In genomic region chr2:238906936-238907716, GRCh38 we compare ENCODE assay signal across 21 cellular contexts. TPM values are rescaled to one million over a fixed set of nuclear protein-coding genes. Genes with fewer than 3 reads are reported as not detected.
DNase-seq lines count a peak whose midpoint lies in the region; ATAC-seq, FAIRE-seq and TF ChIP-seq lines count a peak whose summit lies in the region.
"Had no signal": no experiment of that assay in that cellular context is flagged by ENCODE, and none has a peak within 500 bp of the region (broad histone marks: within the 10 kb centered on the region; RNA-seq: fewer than 3 reads in every experiment).

No MANE protein-coding gene starts in this region.

- no peaks in the 10 kb centered on the region for H3K9me3 ChIP-seq in Panc1 (ENCODE audit: control insufficient read depth, insufficient read depth, low read depth, low read length)
- no peaks in the 10 kb centered on the region for H3K9me3 ChIP-seq in HepG2 (ENCODE audit: low read length)
- no peaks in the 10 kb centered on the region for H3K9me3 ChIP-seq in spleen

- POLR2A ChIA-PET in Panc1 (lab: Charles Lee) (no interaction called here), HepG2 (lab: Yijun Ruan, JAX) (no interaction called here)

- TF ChIP-seq RAD21 in HepG2 (CRISPR knock-in tag; IDR thresholded peaks at IDR 0.05) = no peak

- DNase-seq in activated effector memory CD4-positive, alpha-beta T cell treated with anti-CD3 and anti-CD28 coated beads, Interleukin-2, amount 50 U/mL, for 16 hours = peak; percentile 41
- no peak for DNase-seq in activated effector memory CD4-positive, alpha-beta T cell treated with Interleukin-2 at 50 U/mL for 16 hours
- DNase-seq in Panc1 (ENCODE audit: low read depth, low spot score) (no peak), HepG2 (ENCODE audit: low spot score) (no peak), spleen (peak; percentile 58), caudate nucleus (lab: John Stamatoyannopoulos, UW) (no peak)
- DNase-seq: BE2C; CD8-positive, alpha-beta memory T cell; GF-D8; H9; KBM-7; MV-4-11; NCI-H1417; NCI-H2029; NCI-H2171 treated with DMSO at 0.1 percent for 48 hours; NCI-H774 had no signal

- in situ Hi-C loops in Panc1 (cut with HindIII; ENCODE audit: low pct_unique_long_range_greater_than_20kb, low sequenced_read_pairs) (no loop called here), HepG2 (cut with HindIII; ENCODE audit: extremely low pct_ligation_motif_present, low pct_unique_long_range_greater_than_20kb) (no loop called here)

- no peak overlapping the region for H3K4me2 ChIP-seq in HepG2 (ENCODE audit: low read depth, low read length)

- no peak for TF ChIP-seq POLR2A in HepG2 (IDR thresholded peaks at IDR 0.05; ENCODE audit: insufficient read depth in 1 of 2, low read depth in 2 of 2, low read length in 2 of 2)
- no peak for TF ChIP-seq POLR2A in spleen (IDR thresholded peaks at IDR 0.05)

- H3K27ac ChIP-seq in Panc1 (ENCODE audit: low read length) (no peak overlapping the region), HepG2 (ENCODE audit: extremely low read length, insufficient read depth, low read length) (no peak overlapping the region), spleen (no peak overlapping the region), caudate nucleus (ENCODE audit: low read depth, low read length) (no peak overlapping the region)
- H3K27ac ChIP-seq: 22Rv1, SJSA1 had no signal

- CTCF ChIA-PET in Panc1 (lab: Charles Lee) (no interaction called here), HepG2 (lab: Yijun Ruan, JAX; ENCODE audit: low intra/inter-chr PET ratio, low total read pairs) (no interaction called here)

- FAIRE-seq in HepG2 (lab: Jason Lieb, UNC) = no peak
- FAIRE-seq: GM12892 had no signal

- H3K27me3 ChIP-seq in Panc1 (ENCODE audit: control insufficient read depth, insufficient read depth, low read length) = no peaks in the 10 kb centered on the region
- peaks cover 5 to 7% of the 10 kb centered on the region in 2 experiments; a peak in 1 of 5 replicates for H3K27me3 ChIP-seq in HepG2 (ENCODE audit: control insufficient read depth in 1 of 2, insufficient read depth in 2 of 2, low read length in 2 of 2)
- peaks cover 0 to 12% (median 0%) of the 10 kb centered on the region in 7 donors for H3K27me3 ChIP-seq in spleen (replicated peaks in 1 of 7)
- H3K27me3 ChIP-seq: BE2C, SJSA1 had no signal

- no peak for TF ChIP-seq CTCF in Panc1 (IDR thresholded peaks at IDR 0.05)
- TF ChIP-seq CTCF in HepG2 (CRISPR knock-in tag; IDR thresholded peaks at IDR 0.05) = no peak
- no peak for TF ChIP-seq CTCF in spleen (IDR thresholded peaks at IDR 0.05 in 8 of 11, conservative IDR thresholded peaks at IDR 0.05 in 3 of 11)

- WGBS in HepG2 (ENCODE audit: low lambda C conversion rate) = 24% methylated on average over 15 of the region's 24 CpGs
- 84 to 88% (median 86%) methylated on average over 20 to 24 of the region's 24 CpGs for WGBS in spleen, 5 donors

- H3K36me3 ChIP-seq in Panc1 (ENCODE audit: control insufficient read depth, insufficient read depth, low read length) (no peaks in the 10 kb centered on the region), HepG2 (replicated peaks in 1 of 2; ENCODE audit: control insufficient read depth in 1 of 2, insufficient read depth in 2 of 2, low read length in 2 of 2) (no peaks in the 10 kb centered on the region), spleen (no peaks in the 10 kb centered on the region)
- H3K36me3 ChIP-seq: BE2C had no signal

- no peaks in the 10 kb centered on the region for H3K79me2 ChIP-seq in HepG2 (ENCODE audit: insufficient read depth, low read length)

- no peaks in the 10 kb centered on the region for H3K4me1 ChIP-seq in Panc1 (ENCODE audit: control insufficient read depth, insufficient read depth, low read length)
- H3K4me1 ChIP-seq in HepG2 (ENCODE audit: insufficient read depth, low read length) = peaks cover 9% of the 10 kb centered on the region
- no peaks in the 10 kb centered on the region for H3K4me1 ChIP-seq in spleen
- H3K4me1 ChIP-seq: BE2C had no signal

- no peak overlapping the region for H2AFZ ChIP-seq in HepG2 (ENCODE audit: low read length)

- no peaks in the 10 kb centered on the region; the same call in 1 of the 2 replicates for H4K20me1 ChIP-seq in HepG2 (ENCODE audit: insufficient read depth, low read length)

- BruUV-seq in Panc1 (replicated peaks; lab: Mats Ljungman, UMichigan) = no TSS peak
- BruUV-seq in HepG2 (replicated peaks; lab: Mats Ljungman, UMichigan) = no TSS peak

- ATAC-seq in Panc1 = peak; percentile 50; the same call in 1 of the 2 replicates
- ATAC-seq in HepG2 = peak; percentile 45
- no peak for ATAC-seq in HG02763 (IDR thresholded peaks at IDR 0.05; ENCODE audit: unreplicated experiment)
- ATAC-seq in HG02973 (IDR thresholded peaks at IDR 0.05; ENCODE audit: unreplicated experiment) = no peak

- H3K4me3 ChIP-seq in Panc1 (ENCODE audit: low read depth in 2 of 2, low read length in 2 of 2) (no peak overlapping the region), HepG2 (replicated peaks in 1 of 3; ENCODE audit: insufficient read depth in 1 of 3, low read depth in 2 of 3, low read length in 3 of 3) (no peak overlapping the region), spleen (no peak overlapping the region)
- H3K4me3 ChIP-seq: SJSA1 had no signal

- no peak overlapping the region for H3K9ac ChIP-seq in HepG2 (ENCODE audit: insufficient read depth, low read depth, low read length)

- TF ChIP-seq EP300 in HepG2 (IDR thresholded peaks at IDR 0.05; ENCODE audit: low read depth in 2 of 2, low read length in 2 of 2) = no peak
- no peak for TF ChIP-seq EP300 in HepG2 (CRISPR knock-in tag; IDR thresholded peaks at IDR 0.05; ENCODE audit: borderline replicate concordance)

- intact Hi-C loops in Panc1 (cut with micrococcal nuclease; ENCODE audit: unreplicated experiment) = no loop called here
- intact Hi-C loops in HepG2 (cut with micrococcal nuclease; ENCODE audit: unreplicated experiment) = no loop called here
- intact Hi-C loops in spleen (cut with DNase I; ENCODE audit: low total_unique reads) = no loop called here

TF ChIP-seq in HepG2, 621 proteins besides CTCF, POLR2A, EP300 and RAD21:
- no peak for TF ChIP-seq EHMT2 (IDR thresholded peaks at IDR 0.05; ENCODE audit: borderline replicate concordance, low read depth, low read length)
- peak; percentile 15 for TF ChIP-seq XRCC5 (optimal IDR thresholded peaks at IDR 0.05; ENCODE audit: low read length)
- 0 out of 2 replicates have a peak, but pooled peaks have one; percentile 17 for TF ChIP-seq ZNF777 (CRISPR knock-in tag; IDR thresholded peaks at IDR 0.05)
TF ChIP-seq in HepG2: peak in this region for 2.

RNA-seq across cellular contexts. Expression of gene TWIST2, which starts 59.2 kb away (rescaled TPM):
- total RNA-seq in Panc1 (2021; ENCODE audit: unreplicated experiment) (4.2 TPM), HepG2 (2016; rRNA removed; fragmentation: Illumina TruSeq; extraction: Trizol) (0.11 TPM in 1 of 2 replicates, not detected in the other), spleen (1 to 10 TPM; 2.1 to 9.0 (median 2.6) TPM)
- polyA plus RNA-seq in Panc1 (2012; ENCODE audit: insufficient read length) = 6.5 TPM
- total RNA-seq in HepG2 (2016; cell fraction: cytosol; rRNA removed; fragmentation: Illumina TruSeq; extraction: Trizol; ENCODE audit: low read depth) = 0.18 and 0.20 TPM in 2 replicates
- not detected in 2 replicates for total RNA-seq in HepG2 (2016; cell fraction: insoluble cytoplasmic fraction; rRNA removed; fragmentation: Illumina TruSeq; extraction: Trizol)
- total RNA-seq in HepG2 (2016; cell fraction: membrane; rRNA removed; fragmentation: Illumina TruSeq; extraction: Trizol) = 0.21 and 0.25 TPM in 2 replicates
- total RNA-seq in HepG2 (2016; cell fraction: nucleus; rRNA removed; fragmentation: Illumina TruSeq; extraction: Trizol) = not detected in 2 replicates
- polyA plus RNA-seq in HepG2 (2011; rRNA removed) (0.08 and 0.09 TPM in 2 replicates), spleen (1 to 10 TPM; 1.7 to 2.4 (median 2.1) TPM)
- 0.10 and 0.34 TPM in 2 replicates for polyA plus RNA-seq in HepG2 (2011; cell fraction: cytosol; rRNA removed)
- polyA plus RNA-seq in HepG2 (2011; cell fraction: nucleus; rRNA removed) = 0.21 TPM in 1 of 2 replicates, not detected in the other
- 0.09 TPM in 1 of 2 replicates, not detected in the other for polyA plus RNA-seq in HepG2 (2012)
- polyA plus RNA-seq in HepG2 (2016; cell fraction: cytosol; fragmentation: Illumina TruSeq; extraction: Trizol; ENCODE audit: low read depth) = 0.21 and 0.36 TPM in 2 replicates
- polyA plus RNA-seq in HepG2 (2016; cell fraction: insoluble cytoplasmic fraction; fragmentation: Illumina TruSeq; extraction: Trizol; ENCODE audit: low read depth) = not detected in 2 replicates
- 0.12 TPM in 1 of 2 replicates, not detected in the other for polyA plus RNA-seq in HepG2 (2016; cell fraction: membrane; fragmentation: Illumina TruSeq; extraction: Trizol; ENCODE audit: low read depth)
- not detected in 2 replicates for polyA plus RNA-seq in HepG2 (2016; cell fraction: nucleus; fragmentation: Illumina TruSeq; extraction: Trizol; ENCODE audit: insufficient read depth, low read depth)
- 0.32 and 4.4 TPM in 2 replicates for polyA minus RNA-seq in HepG2 (2011; rRNA and poly(A)+ RNA removed; ENCODE audit: low replicate concordance)
- polyA minus RNA-seq in HepG2 (2011; cell fraction: cytosol; rRNA and poly(A)+ RNA removed) = not detected in 2 replicates
- polyA minus RNA-seq in HepG2 (2011; cell fraction: nucleus; rRNA and poly(A)+ RNA removed) = 0.37 and 0.39 TPM in 2 replicates
- total RNA-seq: CD8-positive, alpha-beta memory T cell had no signal
- polyA plus RNA-seq: CD8-positive, alpha-beta memory T cell had no signal

Comparison
In these comparisons a context has a peak if more than half of its experiments do, and no peak if none do; other contexts are left out.
1. DNase-seq: peak in activated effector memory CD4-positive, alpha-beta T cell treated with anti-CD3 and anti-CD28 coated beads, Interleukin-2, amount 50 U/mL, for 16 hours (single experiment) and spleen (single experiment); none in activated effector memory CD4-positive, alpha-beta T cell treated with Interleukin-2 at 50 U/mL for 16 hours (single experiment), Panc1 (single experiment), HepG2 (single experiment) and caudate nucleus (0 of 61).
2. ATAC-seq: peak in Panc1 (single experiment) and HepG2 (single experiment); none in HG02763 (single experiment) and HG02973 (single experiment).